ENCODE assay signal across 27 cellular contexts in the genomic region with DNA sequence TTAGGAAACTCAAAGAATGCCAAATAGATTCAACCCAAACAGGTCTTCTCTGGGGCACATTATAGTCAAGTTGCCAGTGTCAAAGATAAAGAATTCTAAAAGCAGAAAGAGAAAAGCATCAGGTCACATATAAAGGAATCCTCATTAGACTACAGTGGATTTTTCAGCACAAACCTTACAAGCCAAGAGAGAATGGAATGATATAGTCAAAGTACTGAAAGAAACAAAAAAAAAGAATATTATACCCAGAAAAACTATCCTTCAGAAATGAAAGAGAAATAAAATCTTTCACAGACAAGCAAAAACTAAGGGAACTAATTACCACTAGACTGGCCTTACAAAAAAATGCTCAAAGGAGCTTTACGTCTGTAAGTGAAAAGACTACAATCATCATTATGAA.
"Had no signal": no experiment of that assay in that cellular context is flagged by ENCODE, and none has a peak within 500 bp of the region (broad histone marks: within the 10 kb centered on the region; RNA-seq: fewer than 3 reads in every experiment).

No MANE protein-coding gene starts in this region.

- H3K9me3 ChIP-seq: testis, thyroid gland, upper lobe of right lung, uterus, vagina had no signal

- H3K4me1 ChIP-seq: stomach, suprapubic skin, testis, thyroid gland, tibial artery, tibial nerve, transverse colon, upper lobe of left lung, upper lobe of right lung, uterus, vagina had no signal

- DNase-seq: stimulated activated CD4-positive, alpha-beta T cell treated with anti-CD3 and anti-CD28 coated beads, Interleukin-2, amount 100 ng/mL, for 48 hours; stimulated activated CD4-positive, alpha-beta T cell treated with anti-CD3 and anti-CD28 coated beads, Interleukin-4, amount 100 ng/mL, for 1 hour; stimulated activated CD4-positive, alpha-beta T cell treated with anti-CD3 and anti-CD28 coated beads, Interleukin-4, amount 100 ng/mL, for 24 hours; stimulated activated CD4-positive, alpha-beta T cell treated with anti-CD3 and anti-CD28 coated beads, Interleukin-4, amount 100 ng/mL, for 4 hours; stimulated activated CD8-positive, alpha-beta memory T cell treated with anti-CD3 and anti-CD28 coated beads, Interleukin-4, amount 100 ng/mL, for 48 hours; stimulated activated naive B cell treated with anti-CD40 and anti-IgM and Interleukin-4, amounts not matched to agents 10 μg/mL and 1 μg/mL and 100 μg/mL, for 72 hours; stimulated activated naive CD4-positive, alpha-beta T cell; stimulated activated naive CD4-positive, alpha-beta T cell treated with Interleukin-2 at 50 U/mL for 16 hours; stimulated activated naive CD8-positive, alpha-beta T cell treated with anti-CD3 and anti-CD28 coated beads, Interleukin-15, amount 100 ng/mL, for 72 hours; stimulated activated naive CD8-positive, alpha-beta T cell treated with anti-CD3 and anti-CD28 coated beads, Interleukin-15, Interleukin-2, amounts not matched to agents 100 U/mL and 50 U/mL, for 24 hours; stomach; substantia nigra; testis; thyroid gland; tibial artery; transverse colon; trophoblast cell; upper lobe of left lung; upper lobe of right lung; uterus had no signal

- H3K27me3 ChIP-seq: stomach, suprapubic skin, testis, thyroid gland, tibial artery, tibial nerve, transverse colon, upper lobe of left lung, upper lobe of right lung, uterus, vagina had no signal

- FAIRE-seq: urothelium cell line had no signal

- H3K36me3 ChIP-seq: stomach, suprapubic skin, thoracic aorta, thyroid gland, tibial artery, tibial nerve, transverse colon, upper lobe of left lung, upper lobe of right lung, uterus, vagina had no signal

- ATAC-seq: stimulated activated effector memory CD8-positive, alpha-beta T cell treated with anti-CD3 and anti-CD28 coated beads, Interleukin-12 subunit alpha, Interleukin-12 subunit beta, amount 100 ng/mL, for 72 hours; stimulated activated memory B cell treated with anti-CD40 and anti-IgM and Interleukin-4, amounts not matched to agents 10 μg/mL and 1 μg/mL and 100 μg/mL, for 72 hours; stimulated activated naive B cell treated with anti-CD40 and anti-IgM and Interleukin-4, amounts not matched to agents 10 μg/mL and 1 μg/mL and 100 μg/mL, for 72 hours; stimulated activated naive CD8-positive, alpha-beta T cell treated with anti-CD3 and anti-CD28 coated beads, Interleukin-15, amount 100 ng/mL, for 72 hours; stimulated activated naive CD8-positive, alpha-beta T cell treated with anti-CD3 and anti-CD28 coated beads, Interleukin-15, Interleukin-2, amounts not matched to agents 100 U/mL and 50 U/mL, for 24 hours; upper lobe of right lung had no signal

- H3K27ac ChIP-seq: stomach, suprapubic skin, testis, thoracic aorta, thyroid gland, tibial artery, tibial nerve, transverse colon, upper lobe of left lung, upper lobe of right lung, uterus, vagina had no signal

- H3K4me3 ChIP-seq: stomach, suprapubic skin, testis, thoracic aorta, thyroid gland, tibial artery, tibial nerve, transverse colon, upper lobe of left lung, upper lobe of right lung, uterus, vagina had no signal
